15 cellular contexts compared by ENCODE assay signal in genomic region chr7:36615877-36616276, GRCh38.
DNase-seq lines count a peak whose midpoint lies in the region; ATAC-seq, FAIRE-seq and TF ChIP-seq lines count a peak whose summit lies in the region.
"Had no signal": no experiment of that assay in that cellular context is flagged by ENCODE, and none has a peak within 500 bp of the region (broad histone marks: within the 10 kb centered on the region; RNA-seq: fewer than 3 reads in every experiment).

No MANE protein-coding gene starts in this region.

- peaks cover 46% of the 10 kb centered on the region for H3K4me1 Mint-ChIP-seq in neural progenitor cell

- no peak for FAIRE-seq in D721Med (lab: Jason Lieb, UNC)
- FAIRE-seq: A549, HepG2 had no signal

- TF ChIP-seq CTCF in neural progenitor cell (IDR thresholded peaks at IDR 0.05) (no peak), D721Med (IDR thresholded peaks at IDR 0.05; ENCODE audit: insufficient read depth, missing control alignments) (no peak)

- no peaks in the 10 kb centered on the region for H3K36me3 Mint-ChIP-seq in neural progenitor cell

- H3F3A ChIP-seq in neural progenitor cell (ENCODE audit: low read depth): no peaks in the 10 kb centered on the region

- peak; percentile 85 for DNase-seq in NCI-H345 treated with DMSO at 0.1 percent for 48 hours (lab: John Stamatoyannopoulos, UW; ENCODE audit: unreplicated experiment)
- no peak for DNase-seq in NCI-H345 (lab: John Stamatoyannopoulos, UW)
- DNase-seq in ecto neural progenitor cell (ENCODE audit: low spot score): peak; percentile 58
- peak; percentile 38 for DNase-seq in neural progenitor cell (ENCODE audit: low spot score)
- no peak for DNase-seq in D721Med (ENCODE audit: insufficient read length, low spot score)
- no peak for DNase-seq in NCI-H526 treated with DMSO at 0.1 percent for 48 hours (lab: John Stamatoyannopoulos, UW)
- DNase-seq: MG63, NCI-H446, Peyer's patch, Right ventricle myocardium superior, SK-N-SH had no signal

- peaks cover 40% of the 10 kb centered on the region for H3K4me1 ChIP-seq in neural progenitor cell
- H3K4me1 ChIP-seq: A549, Peyer's patch had no signal

- peak overlapping the region; percentile 11 for H3K27ac ChIP-seq in neural progenitor cell
- H3K27ac ChIP-seq: A549, Peyer's patch had no signal

- ATAC-seq in HG03520 (IDR thresholded peaks at IDR 0.05; ENCODE audit: unreplicated experiment): no peak
- ATAC-seq: A549, HepG2 had no signal

- no peak overlapping the region for H3K27ac Mint-ChIP-seq in neural progenitor cell

- no peak overlapping the region for H3K4me3 Mint-ChIP-seq in neural progenitor cell
- H3K4me3 Mint-ChIP-seq: CD14-positive monocyte had no signal

- H3K27me3 ChIP-seq in neural progenitor cell: no peaks in the 10 kb centered on the region
- H3K27me3 ChIP-seq: MG63, Peyer's patch had no signal

- H3K9me3 ChIP-seq in neural progenitor cell (ENCODE audit: low read depth): no peaks in the 10 kb centered on the region
- H3K9me3 ChIP-seq: A549, MG63, Peyer's patch, SK-N-SH had no signal

- H4K20me1 ChIP-seq in neural progenitor cell (ENCODE audit: low read depth): no peaks in the 10 kb centered on the region

- H2AFZ ChIP-seq in neural progenitor cell (replicated peaks): no peak overlapping the region

- H3K79me2 ChIP-seq in neural progenitor cell (ENCODE audit: low read depth): no peaks in the 10 kb centered on the region

- H3K27me3 Mint-ChIP-seq in neural progenitor cell (ENCODE audit: insufficient read depth, low read depth): peaks cover 5% of the 10 kb centered on the region

- no peaks in the 10 kb centered on the region for H3K36me3 ChIP-seq in neural progenitor cell
- H3K36me3 ChIP-seq: MG63 had no signal

- peak overlapping the region; percentile 17 for H3K4me2 ChIP-seq in neural progenitor cell
- H3K4me2 ChIP-seq: A549, SK-N-SH had no signal

- H3K4me3 ChIP-seq in neural progenitor cell: no peak overlapping the region
- H3K4me3 ChIP-seq: A549, MG63, Peyer's patch had no signal

- no peaks in the 10 kb centered on the region for H3K9me3 Mint-ChIP-seq in neural progenitor cell
- H3K9me3 Mint-ChIP-seq: CD14-positive monocyte had no signal

- H3K9ac ChIP-seq in neural progenitor cell: no peak overlapping the region
- H3K9ac ChIP-seq: SK-N-SH had no signal

Comparison
In these comparisons a context has a peak if more than half of its experiments do, and no peak if none do; other contexts are left out.
1. DNase-seq: peak in NCI-H345 treated with DMSO at 0.1 percent for 48 hours (single experiment), ecto neural progenitor cell (single experiment) and neural progenitor cell (single experiment); none in NCI-H345 (single experiment), D721Med (single experiment) and NCI-H526 treated with DMSO at 0.1 percent for 48 hours (single experiment).